ENCODE assay signal across 24 cellular contexts in the genomic region with DNA sequence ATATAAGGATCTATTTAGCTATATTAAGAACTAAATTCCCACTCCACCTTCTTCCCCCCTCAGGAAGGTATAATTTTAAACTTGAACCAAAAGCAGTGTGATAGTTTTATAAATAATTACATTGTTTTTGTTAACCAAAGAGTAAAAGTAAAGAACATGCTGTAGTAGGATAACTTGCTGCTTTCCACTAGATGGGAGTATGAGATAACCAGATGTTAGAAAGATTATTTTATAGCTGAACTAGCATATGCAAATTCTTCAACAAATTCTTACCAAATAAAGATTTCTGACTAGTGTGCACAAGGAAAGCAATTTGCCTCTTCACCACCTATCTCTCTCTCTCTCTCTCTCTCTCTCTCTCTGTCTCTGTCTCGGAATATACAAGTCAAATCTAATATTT. TPM values are rescaled to one million over a fixed set of nuclear protein-coding genes. Genes with fewer than 3 reads are reported as not detected.
DNase-seq lines count a peak whose midpoint lies in the region; ATAC-seq and TF ChIP-seq lines count a peak whose summit lies in the region.
"Had no signal": no experiment of that assay in that cellular context is flagged by ENCODE, and none has a peak within 500 bp of the region (broad histone marks: within the 10 kb centered on the region; RNA-seq: fewer than 3 reads in every experiment).

No MANE protein-coding gene starts in this region.

- H3K27me3 Mint-ChIP-seq in chondrocyte (ENCODE audit: low read depth) = no peaks in the 10 kb centered on the region
- H3K27me3 Mint-ChIP-seq: activated CD4-positive, alpha-beta memory T cell treated with anti-CD3 and anti-CD28 coated beads for 36 hours; naive thymus-derived CD8-positive, alpha-beta T cell; stimulated activated naive CD8-positive, alpha-beta T cell treated with anti-CD3 and anti-CD28 coated beads, Interleukin-15, amount 100 ng/mL, for 72 hours had no signal

- H3K4me3 ChIP-seq in AG04450 (ENCODE audit: low read depth, low read length) (no peak overlapping the region), osteoblast (ENCODE audit: insufficient read depth, low read length) (no peak overlapping the region)
- H3K4me3 ChIP-seq: ascending aorta, upper lobe of right lung had no signal

- H3K4me1 ChIP-seq in osteoblast (ENCODE audit: insufficient read depth, low read length) = peaks cover 3% of the 10 kb centered on the region
- H3K4me1 ChIP-seq: upper lobe of right lung had no signal

- CTCF ChIA-PET in AG04450 (lab: Charles Lee) = interaction anchor here (0.6 to 9.9 kb wide), 21 partner anchors 8 to 563 kb away, joined by 3 to 362 read pairs (median 5); no protein-coding TSS in a partner anchor

- peaks cover 8% of the 10 kb centered on the region for H3K9me3 ChIP-seq in AG04450 (ENCODE audit: control insufficient read depth, insufficient read depth, low read length)
- no peaks in the 10 kb centered on the region for H3K9me3 ChIP-seq in osteoblast (ENCODE audit: low read depth, low read length)
- H3K9me3 ChIP-seq: ascending aorta, upper lobe of right lung had no signal

- peaks cover 5% of the 10 kb centered on the region for H3K9me3 Mint-ChIP-seq in chondrocyte (ENCODE audit: low read depth)
- H3K9me3 Mint-ChIP-seq: CD8-positive, alpha-beta T cell had no signal

- H3K36me3 ChIP-seq in osteoblast (ENCODE audit: insufficient read depth, low read length) = no peaks in the 10 kb centered on the region

- TF ChIP-seq CTCF in AG04450 (IDR thresholded peaks at IDR 0.05; ENCODE audit: low read depth, low read length) (peak; percentile 44), chondrocyte (IDR thresholded peaks at IDR 0.05) (peak; percentile 72), osteoblast (IDR thresholded peaks at IDR 0.05; ENCODE audit: extremely low read depth, low read depth, low read length) (peak; percentile 37)

- H3K27ac Mint-ChIP-seq in chondrocyte (ENCODE audit: unreplicated experiment) = no peak overlapping the region
- H3K27ac Mint-ChIP-seq: activated CD4-positive, alpha-beta memory T cell treated with anti-CD3 and anti-CD28 coated beads for 36 hours; CD8-positive, alpha-beta T cell; stimulated activated naive CD8-positive, alpha-beta T cell treated with anti-CD3 and anti-CD28 coated beads, Interleukin-15, amount 100 ng/mL, for 72 hours; T-helper 1 cell treated with Interleukin-12 subunit alpha and Interleukin-12 subunit beta and Interleukin-4 antibody, amounts not matched to agents 30 μg/mL and 1 μg/mL, for 36 hours had no signal

- no peaks in the 10 kb centered on the region for H3K79me2 ChIP-seq in osteoblast (ENCODE audit: insufficient read depth, low read length)

- peaks cover 38% of the 10 kb centered on the region for H3K36me3 Mint-ChIP-seq in chondrocyte (ENCODE audit: low read depth)

- H3K27ac ChIP-seq in AG04450 (ENCODE audit: low read depth, low read length) (no peak overlapping the region), osteoblast (ENCODE audit: low read depth, low read length) (no peak overlapping the region)
- H3K27ac ChIP-seq: upper lobe of right lung had no signal

- no peak for ATAC-seq in GM19328 (IDR thresholded peaks at IDR 0.05; ENCODE audit: unreplicated experiment)
- ATAC-seq: CD8-positive, alpha-beta T cell; naive thymus-derived CD8-positive, alpha-beta T cell; Right ventricle myocardium inferior; stimulated activated naive CD8-positive, alpha-beta T cell treated with anti-CD3 and anti-CD28 coated beads, Interleukin-15, amount 100 ng/mL, for 72 hours; upper lobe of right lung had no signal

- no peak overlapping the region for H3K4me2 ChIP-seq in osteoblast (ENCODE audit: insufficient read depth, low read length)

- no peaks in the 10 kb centered on the region for H4K20me1 ChIP-seq in osteoblast (ENCODE audit: insufficient read depth, low read length)

- DNase-seq in AG04450 (ENCODE audit: low read depth, low spot score) (no peak), HCEC 1CT (peak; percentile 34), chondrocyte (ENCODE audit: low spot score) (no peak), osteoblast (ENCODE audit: insufficient read length, low spot score, missing footprints) (no peak), pons (ENCODE audit: low spot score) (no peak), NCI-H446 treated with DMSO at 0.1 percent for 48 hours (lab: John Stamatoyannopoulos, UW) (no peak), cerebellar nuclear complex (lab: John Stamatoyannopoulos, UW) (no peak)
- DNase-seq: ACHN; activated CD4-positive, alpha-beta memory T cell treated with anti-CD3 and anti-CD28 coated beads for 36 hours; activated naive CD4-positive, alpha-beta T cell treated with Interleukin-2 at 50 U/mL for 16 hours; activated T-cell treated with anti-CD3 and anti-CD28 coated beads, Interleukin-2, amount 50 U/mL, for 1 hour; CD8-positive, alpha-beta T cell; kidney; mammary epithelial cell; naive thymus-derived CD8-positive, alpha-beta T cell; NCI-H1105 treated with DMSO at 0.1 percent for 48 hours; NCI-H526 treated with DMSO at 0.1 percent for 48 hours; stimulated activated CD4-positive, alpha-beta T cell treated with anti-CD3 and anti-CD28 coated beads, Interleukin-2, amount 100 ng/mL, for 24 hours; stimulated activated naive CD8-positive, alpha-beta T cell treated with anti-CD3 and anti-CD28 coated beads, Interleukin-15, amount 100 ng/mL, for 72 hours; upper lobe of right lung had no signal

- no peak overlapping the region for H2AFZ ChIP-seq in osteoblast (ENCODE audit: low read length)

- peaks cover 62% of the 10 kb centered on the region for H3K4me1 Mint-ChIP-seq in chondrocyte (ENCODE audit: low read depth)

- POLR2A ChIA-PET in AG04450 (lab: Yijun Ruan, JAX) = interaction anchor here (1.5 kb wide), 1 partner anchor 347 kb away, joined by 3 read pairs; no protein-coding TSS in a partner anchor

- H3K27me3 ChIP-seq in AG04450 (ENCODE audit: control insufficient read depth, insufficient read depth, low read length) (no peaks in the 10 kb centered on the region), osteoblast (ENCODE audit: insufficient read depth, low read length) (no peaks in the 10 kb centered on the region)
- H3K27me3 ChIP-seq: ascending aorta, upper lobe of right lung had no signal

- no peak overlapping the region for H3K4me3 Mint-ChIP-seq in chondrocyte (ENCODE audit: unreplicated experiment)
- H3K4me3 Mint-ChIP-seq: activated CD4-positive, alpha-beta memory T cell treated with anti-CD3 and anti-CD28 coated beads for 36 hours; CD8-positive, alpha-beta T cell; naive thymus-derived CD8-positive, alpha-beta T cell; stimulated activated naive CD8-positive, alpha-beta T cell treated with anti-CD3 and anti-CD28 coated beads, Interleukin-15, amount 100 ng/mL, for 72 hours; T-helper 1 cell treated with Interleukin-12 subunit alpha and Interleukin-12 subunit beta and Interleukin-4 antibody, amounts not matched to agents 30 μg/mL and 1 μg/mL, for 36 hours had no signal

RNA-seq across cellular contexts. Expression of a gene that starts 31.8 kb away (rescaled TPM):
- 130 and 152 TPM in 2 replicates for polyA plus RNA-seq in AG04450 (2011; rRNA removed)
- 82.7 and 88.1 TPM in 2 replicates for polyA minus RNA-seq in AG04450 (2011; rRNA and poly(A)+ RNA removed)
- total RNA-seq in chondrocyte (157 to 261 TPM (median 247 TPM) in 3 replicates), osteoblast (99.2 and 124 TPM in 2 replicates)
